19 cellular contexts compared by ENCODE assay signal in genomic region chr5:15902050-15902449, GRCh38.
DNase-seq lines count a peak whose midpoint lies in the region; ATAC-seq and TF ChIP-seq lines count a peak whose summit lies in the region.
"Had no signal": no experiment of that assay in that cellular context is flagged by ENCODE, and none has a peak within 500 bp of the region (broad histone marks: within the 10 kb centered on the region; RNA-seq: fewer than 3 reads in every experiment).

No MANE protein-coding gene starts in this region.

- no peaks in the 10 kb centered on the region for H3K27me3 Mint-ChIP-seq in activated T-helper 17 cell treated with anti-CD3 and anti-CD28 coated beads, Interleukin-2, amount 50 U/mL, for 72 hours
- H3K27me3 Mint-ChIP-seq in immature natural killer cell (ENCODE audit: low read depth in 3 of 3): peaks cover 0 to 2% (median 0%) of the 10 kb centered on the region in 3 donors
- H3K27me3 Mint-ChIP-seq: CD4-positive, alpha-beta memory T cell; T-helper 17 cell had no signal

- no peaks in the 10 kb centered on the region for H3K4me1 Mint-ChIP-seq in activated T-helper 17 cell treated with anti-CD3 and anti-CD28 coated beads, Interleukin-2, amount 50 U/mL, for 72 hours
- no peaks in the 10 kb centered on the region for H3K4me1 Mint-ChIP-seq in immature natural killer cell
- H3K4me1 Mint-ChIP-seq: CD4-positive, alpha-beta memory T cell; T-helper 17 cell had no signal

- H3K27ac Mint-ChIP-seq in activated T-helper 17 cell treated with anti-CD3 and anti-CD28 coated beads, Interleukin-2, amount 50 U/mL, for 72 hours: no peak overlapping the region
- no peak overlapping the region for H3K27ac Mint-ChIP-seq in immature natural killer cell
- H3K27ac Mint-ChIP-seq: CD4-positive, alpha-beta memory T cell; T-helper 17 cell had no signal

- H3K14ac ChIP-seq in mesenchymal stem cell (ENCODE audit: low read length in 2 of 2): no peak overlapping the region

- peak overlapping the region; percentile 79 for H2BK120ac ChIP-seq in mesenchymal stem cell (ENCODE audit: low read depth, low read length)

- no peak overlapping the region for H2AK5ac ChIP-seq in mesenchymal stem cell (ENCODE audit: low read length, severe bottlenecking)

- H3K36me3 ChIP-seq in mesenchymal stem cell (ENCODE audit: control insufficient read depth in 1 of 2, insufficient read depth in 2 of 2, low read depth in 1 of 2, low read length in 2 of 2): no peaks in the 10 kb centered on the region

- ATAC-seq in HG03342 (IDR thresholded peaks at IDR 0.05; ENCODE audit: unreplicated experiment): no peak
- no peak for ATAC-seq in activated T-helper 17 cell treated with anti-CD3 and anti-CD28 coated beads, Interleukin-2, amount 50 U/mL, for 72 hours (replicated peaks)
- no peak for ATAC-seq in GM18870 (IDR thresholded peaks at IDR 0.05; ENCODE audit: unreplicated experiment)
- ATAC-seq: GM12878, T-helper 17 cell had no signal

- no peak overlapping the region for H3K23ac ChIP-seq in mesenchymal stem cell (ENCODE audit: low read length in 2 of 2)

- peaks cover 14% of the 10 kb centered on the region for H3K79me1 ChIP-seq in mesenchymal stem cell (replicated peaks; ENCODE audit: low read length, poor library complexity, severe bottlenecking)

- DNase-seq in DMS53 treated with DMSO at 0.1 percent for 48 hours (lab: John Stamatoyannopoulos, UW; ENCODE audit: unreplicated experiment) (peak; percentile 4), NCI-H748 (lab: John Stamatoyannopoulos, UW; ENCODE audit: unreplicated experiment) (peak; percentile 68), mesenchymal stem cell (peak; percentile 37), immature natural killer cell (no peak)
- DNase-seq: CD4-positive, alpha-beta memory T cell; GDM1; GOT3; Karpas-422; MM.1S; NCI-H1092 treated with DMSO at 0.1 percent for 48 hours; NCI-H187 treated with DMSO at 0.1 percent for 48 hours; NK-92 treated with Interleukin-12 subunit alpha and Interleukin-12 subunit beta, amount 100 ng/mL, for 24 hours; T-helper 17 cell had no signal

- H3K9me3 ChIP-seq in mesenchymal stem cell (ENCODE audit: control insufficient read depth, low read length): no peaks in the 10 kb centered on the region

- H3K4me1 ChIP-seq in mesenchymal stem cell (ENCODE audit: control insufficient read depth, insufficient read depth, low read depth, low read length): no peaks in the 10 kb centered on the region

- no peaks in the 10 kb centered on the region for H3K36me3 Mint-ChIP-seq in activated T-helper 17 cell treated with anti-CD3 and anti-CD28 coated beads, Interleukin-2, amount 50 U/mL, for 72 hours (ENCODE audit: low read depth)
- no peaks in the 10 kb centered on the region for H3K36me3 Mint-ChIP-seq in immature natural killer cell
- H3K36me3 Mint-ChIP-seq: CD4-positive, alpha-beta memory T cell had no signal

- H2BK12ac ChIP-seq in mesenchymal stem cell (ENCODE audit: low read length in 2 of 2): no peak overlapping the region

- H3K4ac ChIP-seq in mesenchymal stem cell (ENCODE audit: low read depth in 1 of 2, low read length in 2 of 2): no peak overlapping the region

- H4K91ac ChIP-seq in mesenchymal stem cell (ENCODE audit: low read length): no peak overlapping the region

- no peak overlapping the region for H3K4me3 ChIP-seq in mesenchymal stem cell (ENCODE audit: insufficient read depth in 1 of 2, low read depth in 1 of 2, low read length in 2 of 2)
- H3K4me3 ChIP-seq: GM12878 had no signal

- no peak overlapping the region for H3K9ac ChIP-seq in mesenchymal stem cell (ENCODE audit: low read length)

- no peak for TF ChIP-seq CTCF in C4-2B (conservative IDR thresholded peaks at IDR 0.05)

- no peak overlapping the region for H2BK5ac ChIP-seq in mesenchymal stem cell (ENCODE audit: low read depth, low read length, poor library complexity, severe bottlenecking)

- 7% methylated on average over 2 of the region's 6 CpGs for WGBS in mesenchymal stem cell

- H2AFZ ChIP-seq in mesenchymal stem cell (ENCODE audit: low read depth, low read length): no peak overlapping the region

- peaks cover 5% of the 10 kb centered on the region for H3K9me3 Mint-ChIP-seq in activated T-helper 17 cell treated with anti-CD3 and anti-CD28 coated beads, Interleukin-2, amount 50 U/mL, for 72 hours
- H3K9me3 Mint-ChIP-seq in immature natural killer cell: peaks cover 10 to 43% (median 15%) of the 10 kb centered on the region in 6 donors

- H4K8ac ChIP-seq in mesenchymal stem cell (ENCODE audit: low read length): no peak overlapping the region

- no peak overlapping the region for H2BK15ac ChIP-seq in mesenchymal stem cell (ENCODE audit: low read depth, poor library complexity, severe bottlenecking)

- no peak overlapping the region for H3K4me2 ChIP-seq in mesenchymal stem cell (ENCODE audit: low read length, poor library complexity, severe bottlenecking)

- no peaks in the 10 kb centered on the region for H3K27me3 ChIP-seq in mesenchymal stem cell (ENCODE audit: control insufficient read depth in 1 of 2, insufficient read depth in 1 of 2, low read length in 2 of 2)

- peak overlapping the region in 1 of 2 experiments; percentile 33 for H3K18ac ChIP-seq in mesenchymal stem cell (ENCODE audit: low read depth in 1 of 2, low read length in 2 of 2)

- H3K4me3 Mint-ChIP-seq in activated T-helper 17 cell treated with anti-CD3 and anti-CD28 coated beads, Interleukin-2, amount 50 U/mL, for 72 hours: no peak overlapping the region
- H3K4me3 Mint-ChIP-seq in immature natural killer cell: no peak overlapping the region
- H3K4me3 Mint-ChIP-seq: CD4-positive, alpha-beta memory T cell; T-helper 17 cell had no signal

- H3K27ac ChIP-seq in C4-2B (peak overlapping the region; percentile 59; the same call in 1 of the 2 replicates), mesenchymal stem cell (ENCODE audit: low read length, poor library complexity, severe bottlenecking) (no peak overlapping the region)
- H3K27ac ChIP-seq: RWPE1 had no signal

Comparison
In these comparisons a context has a peak if more than half of its experiments do, and no peak if none do; other contexts are left out.
1. DNase-seq: peak in DMS53 treated with DMSO at 0.1 percent for 48 hours (single experiment), NCI-H748 (single experiment) and mesenchymal stem cell (single experiment); none in immature natural killer cell (0 of 3).